ENCODE assay signal across 8 cellular contexts in the genomic region with DNA sequence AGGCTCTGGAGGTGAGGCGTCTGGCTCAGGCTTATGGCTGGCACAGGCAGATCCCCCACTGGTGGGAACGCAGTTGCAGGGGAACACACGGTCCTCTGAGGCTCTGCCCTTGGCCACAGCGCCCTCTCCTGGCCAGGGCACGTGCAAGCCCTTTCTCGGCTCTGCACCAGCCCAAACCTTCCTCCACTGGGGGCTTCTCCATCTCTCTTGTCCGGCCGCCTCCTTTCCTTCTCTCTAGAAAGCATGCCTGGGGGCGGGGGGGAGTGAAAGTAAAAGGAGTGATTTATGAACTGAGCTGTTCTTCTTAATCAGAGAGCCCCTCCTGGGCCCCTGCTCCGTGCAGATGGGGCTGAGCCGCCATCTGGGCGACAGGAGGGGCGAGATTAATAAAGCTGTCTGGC. TPM values are rescaled to one million over a fixed set of nuclear protein-coding genes. Genes with fewer than 3 reads are reported as not detected.
DNase-seq lines count a peak whose midpoint lies in the region; ATAC-seq, FAIRE-seq and TF ChIP-seq lines count a peak whose summit lies in the region.

No MANE protein-coding gene starts in this region.

- DNase-seq in NCI-H1417 (lab: John Stamatoyannopoulos, UW): peak in 2 of 3 experiments; percentile 49 to 75
- no peak for DNase-seq in NCI-H1417 treated with DMSO at 0.1 percent for 48 hours (lab: John Stamatoyannopoulos, UW)
- DNase-seq in SW480 (ENCODE audit: low spot score): peak; percentile 54
- DNase-seq in adrenal gland: peak; percentile 63 to 88 (median 78)
- DNase-seq in right cardiac atrium: peak; percentile 80 to 90 (median 90)
- peak; percentile 44 for DNase-seq in small intestine

- no peak overlapping the region for H3K4me2 ChIP-seq in Loucy (ENCODE audit: low read depth, low read length, poor library complexity, severe bottlenecking)

- H3K4me1 ChIP-seq in Loucy (ENCODE audit: insufficient read depth, low read length, poor library complexity, severe bottlenecking) (no peaks in the 10 kb centered on the region), adrenal gland (replicated peaks in 1 of 2) (peaks cover 3 to 18% of the 10 kb centered on the region in 2 donors), right cardiac atrium (ENCODE audit: control insufficient read depth, insufficient read depth, low read length) (peaks cover 10% of the 10 kb centered on the region), small intestine (ENCODE audit: control insufficient read depth in 2 of 2, insufficient read depth in 1 of 2, low read depth in 1 of 2, low read length in 1 of 2) (no peaks in the 10 kb centered on the region)

- no peaks in the 10 kb centered on the region for H3K79me2 ChIP-seq in Loucy (ENCODE audit: insufficient read depth, low read length)

- H3K9me3 ChIP-seq in Loucy (ENCODE audit: insufficient read depth, low read depth, low read length): no peaks in the 10 kb centered on the region
- no peaks in the 10 kb centered on the region for H3K9me3 ChIP-seq in adrenal gland (replicated peaks in 1 of 3)
- H3K9me3 ChIP-seq in right cardiac atrium (ENCODE audit: control insufficient read depth, low read length): no peaks in the 10 kb centered on the region
- no peaks in the 10 kb centered on the region for H3K9me3 ChIP-seq in small intestine (ENCODE audit: control insufficient read depth, low read depth)

- TF ChIP-seq POLR2A in adrenal gland (IDR thresholded peaks at IDR 0.05): no peak

- no peaks in the 10 kb centered on the region for H4K20me1 ChIP-seq in Loucy (ENCODE audit: insufficient read depth, low read length, poor library complexity, severe bottlenecking)

- TF ChIP-seq CTCF in Loucy (conservative IDR thresholded peaks at IDR 0.05; ENCODE audit: low read length) (peak; percentile 85), adrenal gland (IDR thresholded peaks at IDR 0.05) (peak; percentile 69 to 94 (median 90))

- H3K9me2 ChIP-seq in Loucy (replicated peaks; ENCODE audit: low read depth, low read length): no peaks in the 10 kb centered on the region

- H3K27me3 ChIP-seq in Loucy (ENCODE audit: insufficient read depth, low read length, poor library complexity, severe bottlenecking) (no peaks in the 10 kb centered on the region), adrenal gland (no peaks in the 10 kb centered on the region), right cardiac atrium (ENCODE audit: control insufficient read depth, insufficient read depth) (no peaks in the 10 kb centered on the region), small intestine (ENCODE audit: control insufficient read depth in 2 of 2, insufficient read depth in 2 of 2, low read length in 2 of 2) (no peaks in the 10 kb centered on the region)

- no peak for FAIRE-seq in small intestine (lab: Jason Lieb, UNC)

- no peaks in the 10 kb centered on the region for H3F3A ChIP-seq in Loucy (ENCODE audit: low read depth)

- H3K36me3 ChIP-seq in Loucy (ENCODE audit: insufficient read depth, low read length): no peaks in the 10 kb centered on the region
- no peaks in the 10 kb centered on the region for H3K36me3 ChIP-seq in adrenal gland (replicated peaks in 1 of 2)
- H3K36me3 ChIP-seq in small intestine (ENCODE audit: control insufficient read depth in 2 of 2, insufficient read depth in 2 of 2, low read length in 2 of 2): no peaks in the 10 kb centered on the region

- 37 to 62% (median 41%) methylated on average over 9 to 13 of the region's 13 CpGs for WGBS in adrenal gland, 4 donors
- 31% methylated on average over 13 of the region's 13 CpGs for WGBS in right cardiac atrium
- WGBS in small intestine, 3 donors: 29 to 34% (median 33%) methylated on average over 12 to 13 of the region's 13 CpGs

- H3K4me3 ChIP-seq in Loucy (ENCODE audit: low read length, poor library complexity, severe bottlenecking) (no peak overlapping the region), adrenal gland (no peak overlapping the region), right cardiac atrium (ENCODE audit: low read length) (no peak overlapping the region), small intestine (ENCODE audit: low read depth in 1 of 2, low read length in 2 of 2) (no peak overlapping the region)

- H2AFZ ChIP-seq in Loucy (ENCODE audit: low read length): no peak overlapping the region

- H3K27ac ChIP-seq in adrenal gland (peak overlapping the region in 2 of 5 donors; percentile 26 to 78), right cardiac atrium (ENCODE audit: low read length) (peak overlapping the region; percentile 73), small intestine (ENCODE audit: low read depth in 1 of 2, low read length in 1 of 2) (no peak overlapping the region)

- ATAC-seq in right cardiac atrium (peak; percentile 85 to 92), HG03378 (IDR thresholded peaks at IDR 0.05; ENCODE audit: unreplicated experiment) (no peak)

- H3K9ac ChIP-seq in Loucy (ENCODE audit: low read depth, low read length, poor library complexity, severe bottlenecking): no peak overlapping the region

- intact Hi-C loops in adrenal gland (cut with DNase I): loop anchor here (5.0 to 10.0 kb wide), 3 partner anchors 109 to 339 kb away; a partner anchor contains a TSS
- intact Hi-C loops in right cardiac atrium (cut with DNase I): loop anchor here (5.0 to 10.0 kb wide), 3 partner anchors 167 to 339 kb away; a partner anchor contains a TSS

RNA-seq across cellular contexts. Expression of a gene that starts 56.5 kb away (rescaled TPM):
- total RNA-seq in adrenal gland (10 to 100 TPM; 28.3 to 55.7 (median 33.9) TPM), right cardiac atrium (100 to 1,000 TPM in 1 of 4 donors, 10 to 100 TPM in 3; 50.9 to 105 (median 83.1) TPM)
- polyA plus RNA-seq in adrenal gland (10 to 100 TPM; 13.3 to 39.7 (median 14.7) TPM), right cardiac atrium (81.2 TPM), small intestine (100 to 1,000 TPM in 1 of 3 donors, 10 to 100 TPM in 1, 1 to 10 TPM in 1; 6.8 to 105 (median 11.2) TPM)
